In genomic region chr7:5381211-5381772, GRCh38 we compare ENCODE assay signal across 1 cellular context.
TF ChIP-seq lines count a peak whose summit lies in the region.

No MANE protein-coding gene starts in this region.

TF ChIP-seq in H1, 55 proteins besides CTCF, POLR2A, EP300 and RAD21:
- TF ChIP-seq HDAC6 (IDR thresholded peaks at IDR 0.05; ENCODE audit: low read depth, low read length), result no peak
- TF ChIP-seq TEAD4 (IDR thresholded peaks at IDR 0.05; ENCODE audit: low read depth, low read length), result no peak
- no peak for TF ChIP-seq JUND (IDR thresholded peaks at IDR 0.05; ENCODE audit: low read length)
- TF ChIP-seq CHD1 (IDR thresholded peaks at IDR 0.05; ENCODE audit: low read depth, low read length), result no peak
- no peak for TF ChIP-seq GABPA (IDR thresholded peaks at IDR 0.05; ENCODE audit: borderline replicate concordance, insufficient read depth, low read length)
- no peak for TF ChIP-seq GTF2F1 (IDR thresholded peaks at IDR 0.05; ENCODE audit: borderline replicate concordance, low read depth, low read length)
- no peak for TF ChIP-seq ZNF274 (IDR thresholded peaks at IDR 0.05; ENCODE audit: borderline replicate concordance, extremely low read depth, low read length)
- TF ChIP-seq EGR1 (IDR thresholded peaks at IDR 0.05; ENCODE audit: borderline replicate concordance, low read depth, low read length), result no peak
- no peak for TF ChIP-seq FOSL1 (IDR thresholded peaks at IDR 0.05; ENCODE audit: insufficient read depth, low read depth, low read length)
